In genomic region chr3:182723596-182723995, GRCh38 we compare ENCODE assay signal across 17 cellular contexts.
"Had no signal": no experiment of that assay in that cellular context is flagged by ENCODE, and none has a peak within 500 bp of the region (broad histone marks: within the 10 kb centered on the region; RNA-seq: fewer than 3 reads in every experiment).

No MANE protein-coding gene starts in this region.

- H3K4me3 ChIP-seq: coronary artery, dorsolateral prefrontal cortex, heart left ventricle, lung, sigmoid colon, skin epidermis, upper lobe of left lung, vagina had no signal

- H3K27ac ChIP-seq: coronary artery, dorsolateral prefrontal cortex, heart left ventricle, sigmoid colon, skin epidermis, upper lobe of left lung, vagina had no signal

- DNase-seq: dorsolateral prefrontal cortex; effector CD8-positive, alpha-beta T cell; foreskin melanocyte; heart left ventricle; hippocampal formation; kidney glomerular epithelial cell; mesenchymal stem cell; naive thymus-derived CD4-positive, alpha-beta T cell; nephron progenitor cell; sigmoid colon; stimulated activated CD4-positive, alpha-beta T cell treated with anti-CD3 and anti-CD28 coated beads, Interleukin-12 subunit alpha, Interleukin-12 subunit beta, amount 100 ng/mL, for 4 hours; stimulated activated naive CD4-positive, alpha-beta T cell treated with Interleukin-2 at 50 U/mL for 16 hours had no signal

- H3K4me1 ChIP-seq: heart left ventricle, sigmoid colon, upper lobe of left lung had no signal

- H3K27ac Mint-ChIP-seq: naive thymus-derived CD4-positive, alpha-beta T cell had no signal

- H3K36me3 Mint-ChIP-seq: naive thymus-derived CD4-positive, alpha-beta T cell had no signal

- H3K9me3 ChIP-seq: heart left ventricle, sigmoid colon, upper lobe of left lung, vagina had no signal

- H3K4me1 Mint-ChIP-seq: naive thymus-derived CD4-positive, alpha-beta T cell had no signal

- ATAC-seq: heart left ventricle; naive thymus-derived CD4-positive, alpha-beta T cell had no signal

- H3K27me3 ChIP-seq: dorsolateral prefrontal cortex, upper lobe of left lung, vagina had no signal

- H3K36me3 ChIP-seq: heart left ventricle, sigmoid colon, upper lobe of left lung, vagina had no signal

- H3K9me3 Mint-ChIP-seq: naive thymus-derived CD4-positive, alpha-beta T cell; nephron progenitor cell had no signal

- H3K4me3 Mint-ChIP-seq: naive thymus-derived CD4-positive, alpha-beta T cell; nephron progenitor cell had no signal
